9 cellular contexts compared by ENCODE assay signal in the genomic region with DNA sequence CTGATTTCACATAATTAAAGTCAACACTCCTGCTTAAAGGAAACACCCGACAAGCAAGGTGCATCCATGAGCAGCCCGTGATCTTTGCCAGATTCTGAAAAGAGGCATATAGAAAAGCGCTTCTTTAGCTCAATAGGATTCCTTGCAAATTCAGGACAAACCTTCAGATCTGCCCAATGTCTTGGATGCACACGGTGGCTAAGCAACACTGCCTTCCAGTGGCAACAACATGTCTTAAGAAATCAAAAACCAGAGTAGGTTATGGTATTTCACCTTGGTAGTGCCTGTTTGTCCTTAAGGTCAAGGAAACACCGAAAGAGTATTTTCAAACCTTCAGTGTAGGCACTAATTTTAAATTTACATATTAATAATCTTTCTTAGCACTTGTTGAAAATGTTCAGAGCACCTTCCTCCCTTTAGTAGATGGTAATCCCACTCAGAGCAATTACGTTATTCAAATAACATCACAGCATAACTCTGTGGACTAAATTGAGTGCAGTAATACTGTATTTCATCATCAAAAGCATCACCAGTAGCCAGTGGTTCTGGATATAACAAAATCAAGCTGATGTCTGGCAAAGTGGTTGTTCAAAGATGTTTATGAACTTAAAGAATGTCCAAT. TPM values are rescaled to one million over a fixed set of nuclear protein-coding genes. Genes with fewer than 3 reads are reported as not detected.
DNase-seq lines count a peak whose midpoint lies in the region; ATAC-seq and TF ChIP-seq lines count a peak whose summit lies in the region.
"Had no signal": no experiment of that assay in that cellular context is flagged by ENCODE, and none has a peak within 500 bp of the region (broad histone marks: within the 10 kb centered on the region; RNA-seq: fewer than 3 reads in every experiment).

No MANE protein-coding gene starts in this region.

- peak; percentile 33 to 40 for TF ChIP-seq RAD21 in liver (IDR thresholded peaks at IDR 0.05)

- no peak overlapping the region for H3K27ac ChIP-seq in liver (ENCODE audit: low read depth in 1 of 2, low read length in 2 of 2)

- no peak overlapping the region for H3K4me3 Mint-ChIP-seq in naive thymus-derived CD8-positive, alpha-beta T cell

- 65% methylated on average over 6 of the region's 6 CpGs for WGBS in liver

- no peak for DNase-seq in BJ (ENCODE audit: low read depth)
- DNase-seq in HT1080 (ENCODE audit: low read depth) = peak; percentile 56
- no peak for DNase-seq in astrocyte of the cerebellum (ENCODE audit: low read depth)
- no peak for DNase-seq in GM19238 (ENCODE audit: insufficient read length, low spot score)
- DNase-seq in naive thymus-derived CD8-positive, alpha-beta T cell = no peak
- DNase-seq: stimulated activated naive CD8-positive, alpha-beta T cell treated with anti-CD3 and anti-CD28 coated beads, Interleukin-15, Interleukin-2, amounts not matched to agents 100 U/mL and 50 U/mL, for 24 hours had no signal

- no peak overlapping the region for H3K9ac ChIP-seq in liver (ENCODE audit: low read depth in 1 of 2, low read length in 2 of 2)

- POLR2A ChIA-PET in BJ (lab: Charles Lee) = no interaction called here
- POLR2A ChIA-PET in naive thymus-derived CD8-positive, alpha-beta T cell (lab: Charles Lee) = no interaction called here

- H3K9me3 Mint-ChIP-seq in naive thymus-derived CD8-positive, alpha-beta T cell = no peaks in the 10 kb centered on the region

- no peak overlapping the region for H3K27ac Mint-ChIP-seq in naive thymus-derived CD8-positive, alpha-beta T cell

- no peaks in the 10 kb centered on the region for H3K9me3 ChIP-seq in liver (ENCODE audit: control insufficient read depth in 4 of 4, low read length in 3 of 4)

- H3K36me3 ChIP-seq in BJ (ENCODE audit: control insufficient read depth, insufficient read depth, low read length) (no peaks in the 10 kb centered on the region), liver (ENCODE audit: control insufficient read depth in 4 of 4, insufficient read depth in 3 of 4, low read depth in 1 of 4, low read length in 3 of 4) (no peaks in the 10 kb centered on the region)

- peaks cover 0 to 7% (median 4%) of the 10 kb centered on the region in 5 donors for H3K27me3 Mint-ChIP-seq in naive thymus-derived CD8-positive, alpha-beta T cell

- in situ Hi-C loops in astrocyte of the cerebellum (cut with HindIII; ENCODE audit: low sequenced_read_pairs) = loop anchor here (25.0 kb wide), 2 partner anchors 527 to 802 kb away; no protein-coding TSS in a partner anchor

- H3K27me3 ChIP-seq in BJ (ENCODE audit: control insufficient read depth, insufficient read depth, low read length) = no peaks in the 10 kb centered on the region; the same call in 1 of the 2 replicates
- H3K27me3 ChIP-seq in liver (ENCODE audit: control insufficient read depth in 4 of 4, insufficient read depth in 4 of 4, low read length in 3 of 4) = no peaks in the 10 kb centered on the region

- no peaks in the 10 kb centered on the region for H3K4me1 ChIP-seq in liver (ENCODE audit: control insufficient read depth in 4 of 4, insufficient read depth in 4 of 4, low read length in 3 of 4)

- ATAC-seq in HG02642 (IDR thresholded peaks at IDR 0.05; ENCODE audit: poor library complexity, unreplicated experiment) = no peak
- ATAC-seq in GM18517 (IDR thresholded peaks at IDR 0.05; ENCODE audit: unreplicated experiment) = no peak
- no peak for ATAC-seq in naive thymus-derived CD8-positive, alpha-beta T cell
- ATAC-seq: stimulated activated naive CD8-positive, alpha-beta T cell treated with anti-CD3 and anti-CD28 coated beads, Interleukin-15, Interleukin-2, amounts not matched to agents 100 U/mL and 50 U/mL, for 24 hours had no signal

- CTCF ChIA-PET in BJ (lab: Yijun Ruan, JAX) = interaction anchor here (0.6 to 2.6 kb wide), 11 partner anchors 9 to 800 kb away, joined by 3 to 18 read pairs (median 4); no protein-coding TSS in a partner anchor

- no peaks in the 10 kb centered on the region for H3K4me1 Mint-ChIP-seq in naive thymus-derived CD8-positive, alpha-beta T cell

- no peaks in the 10 kb centered on the region for H3K36me3 Mint-ChIP-seq in naive thymus-derived CD8-positive, alpha-beta T cell

- peak; percentile 70 for TF ChIP-seq CTCF in BJ (IDR thresholded peaks at IDR 0.05; ENCODE audit: insufficient read depth, low read depth, low read length)
- TF ChIP-seq CTCF in astrocyte of the cerebellum (IDR thresholded peaks at IDR 0.05; ENCODE audit: low read depth, low read length, missing control alignments) = peak; percentile 84
- no peak for TF ChIP-seq CTCF in liver (IDR thresholded peaks at IDR 0.05; ENCODE audit: low read depth, low read length, missing input control)

- no peak overlapping the region for H3K4me3 ChIP-seq in BJ (ENCODE audit: low read depth, low read length)
- no peak overlapping the region for H3K4me3 ChIP-seq in astrocyte of the cerebellum (ENCODE audit: low read depth, low read length)
- H3K4me3 ChIP-seq in liver (ENCODE audit: low read depth in 1 of 3, low read length in 3 of 3) = no peak overlapping the region

TF ChIP-seq in liver, 16 proteins besides CTCF, POLR2A, EP300 and RAD21:
- TF ChIP-seq, protein P1, sequence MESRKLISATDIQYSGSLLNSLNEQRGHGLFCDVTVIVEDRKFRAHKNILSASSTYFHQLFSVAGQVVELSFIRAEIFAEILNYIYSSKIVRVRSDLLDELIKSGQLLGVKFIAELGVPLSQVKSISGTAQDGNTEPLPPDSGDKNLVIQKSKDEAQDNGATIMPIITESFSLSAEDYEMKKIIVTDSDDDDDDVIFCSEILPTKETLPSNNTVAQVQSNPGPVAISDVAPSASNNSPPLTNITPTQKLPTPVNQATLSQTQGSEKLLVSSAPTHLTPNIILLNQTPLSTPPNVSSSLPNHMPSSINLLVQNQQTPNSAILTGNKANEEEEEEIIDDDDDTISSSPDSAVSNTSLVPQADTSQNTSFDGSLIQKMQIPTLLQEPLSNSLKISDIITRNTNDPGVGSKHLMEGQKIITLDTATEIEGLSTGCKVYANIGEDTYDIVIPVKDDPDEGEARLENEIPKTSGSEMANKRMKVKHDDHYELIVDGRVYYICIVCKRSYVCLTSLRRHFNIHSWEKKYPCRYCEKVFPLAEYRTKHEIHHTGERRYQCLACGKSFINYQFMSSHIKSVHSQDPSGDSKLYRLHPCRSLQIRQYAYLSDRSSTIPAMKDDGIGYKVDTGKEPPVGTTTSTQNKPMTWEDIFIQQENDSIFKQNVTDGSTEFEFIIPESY (IDR thresholded peaks at IDR 0.05) = no peak
- TF ChIP-seq YY1 (IDR thresholded peaks at IDR 0.05) = no peak

RNA-seq across cellular contexts. Expression of a gene that starts 58.0 kb away (rescaled TPM):
- polyA plus RNA-seq in BJ (2011; rRNA removed) (28.7 and 55.1 TPM in 2 replicates), liver (1 to 10 TPM; 1.5 to 4.1 TPM)
- polyA minus RNA-seq in BJ (2011; rRNA and poly(A)+ RNA removed) = 3.9 and 4.9 TPM in 2 replicates
- 122 and 146 TPM in 2 replicates for total RNA-seq in HT1080 (2014; rRNA removed; shearing (Covaris generic))
- 112 and 127 TPM in 2 replicates for polyA plus RNA-seq in HT1080 (2015; cell fraction: cytosol; rRNA removed)
- polyA plus RNA-seq in HT1080 (2015; cell fraction: nucleus; rRNA removed) = 37.9 and 51.7 TPM in 2 replicates
- 10 to 100 TPM in 1 of 2 donors, under 1 TPM in 1; 0.50 to 33.9 TPM for total RNA-seq in liver
- 1 to 10 TPM; 1.1 to 3.2 TPM for total RNA-seq in naive thymus-derived CD8-positive, alpha-beta T cell
- polyA plus RNA-seq in naive thymus-derived CD8-positive, alpha-beta T cell = 1 to 10 TPM; 1.9 to 2.7 (median 2.2) TPM
